14 cellular contexts compared by ENCODE assay signal in genomic region chr11:134119094-134119493, GRCh38. TPM values are rescaled to one million over a fixed set of nuclear protein-coding genes. Genes with fewer than 3 reads are reported as not detected.
DNase-seq lines count a peak whose midpoint lies in the region; ATAC-seq and TF ChIP-seq lines count a peak whose summit lies in the region.
"Had no signal": no experiment of that assay in that cellular context is flagged by ENCODE, and none has a peak within 500 bp of the region (broad histone marks: within the 10 kb centered on the region; RNA-seq: fewer than 3 reads in every experiment).

No MANE protein-coding gene starts in this region.

- no peaks in the 10 kb centered on the region for H3K9me3 Mint-ChIP-seq in GM23338
- H3K9me3 Mint-ChIP-seq in CD8-positive, alpha-beta T cell: no peaks in the 10 kb centered on the region
- H3K9me3 Mint-ChIP-seq: activated CD4-positive, alpha-beta memory T cell treated with anti-CD3 and anti-CD28 coated beads for 36 hours; activated naive CD4-positive, alpha-beta T cell treated with anti-CD3 and anti-CD28 coated beads, Interleukin-2, amount 10 ng/mL, durations not matched to agents 7 days and 5 days; IgD-negative memory B cell had no signal

- H2AFZ ChIP-seq in GM23338: no peak overlapping the region

- no peak overlapping the region for H3K27ac ChIP-seq in GM23338 (ENCODE audit: low read depth)
- peak overlapping the region; percentile 90 to 92 for H3K27ac ChIP-seq in ascending aorta
- peak overlapping the region; percentile 76 to 95 (median 84) for H3K27ac ChIP-seq in sigmoid colon
- H3K27ac ChIP-seq in CD8-positive, alpha-beta T cell (ENCODE audit: low read depth, low read length): no peak overlapping the region

- TF ChIP-seq CTCF in GM23338 (conservative IDR thresholded peaks at IDR 0.05; ENCODE audit: low read depth in 2 of 2): no peak
- TF ChIP-seq CTCF in ascending aorta (IDR thresholded peaks at IDR 0.05): no peak
- no peak for TF ChIP-seq CTCF in fibroblast of mammary gland (conservative IDR thresholded peaks at IDR 0.05; ENCODE audit: control insufficient read depth, insufficient read depth, low read depth, low read length)
- no peak for TF ChIP-seq CTCF in sigmoid colon (IDR thresholded peaks at IDR 0.05)
- no peak for TF ChIP-seq CTCF in CD8-positive, alpha-beta T cell (IDR thresholded peaks at IDR 0.05)

- H3K4me3 ChIP-seq in GM23338 (no peak overlapping the region), ascending aorta (peak overlapping the region in 1 of 2 donors; percentile 57), fibroblast of mammary gland (ENCODE audit: control insufficient read depth, low read depth, low read length) (no peak overlapping the region), sigmoid colon (no peak overlapping the region)
- H3K4me3 ChIP-seq in CD8-positive, alpha-beta T cell (ENCODE audit: low read depth, low read length): no peak overlapping the region

- no peaks in the 10 kb centered on the region; the same call in none of the 2 replicates for H4K20me1 ChIP-seq in GM23338 (replicated peaks; ENCODE audit: insufficient read depth)

- H3K36me3 Mint-ChIP-seq in GM23338 (ENCODE audit: low read depth): no peaks in the 10 kb centered on the region
- H3K36me3 Mint-ChIP-seq in CD8-positive, alpha-beta T cell: no peaks in the 10 kb centered on the region
- H3K36me3 Mint-ChIP-seq: activated naive CD4-positive, alpha-beta T cell treated with anti-CD3 and anti-CD28 coated beads, Interleukin-2, amount 10 ng/mL, durations not matched to agents 7 days and 5 days had no signal

- H3F3A ChIP-seq in GM23338 (replicated peaks; ENCODE audit: low read depth): no peaks in the 10 kb centered on the region

- no peak for TF ChIP-seq POLR2A in sigmoid colon (IDR thresholded peaks at IDR 0.05)

- H3K27me3 Mint-ChIP-seq in GM23338 (ENCODE audit: insufficient read depth, low read depth, poor library complexity): peaks cover 9% of the 10 kb centered on the region
- peaks cover 24% of the 10 kb centered on the region for H3K27me3 Mint-ChIP-seq in CD8-positive, alpha-beta T cell (ENCODE audit: low read depth)

- TF ChIP-seq EP300 in sigmoid colon (IDR thresholded peaks at IDR 0.05): no peak

- H3K27me3 ChIP-seq in GM23338 (ENCODE audit: insufficient read depth): peaks cover 2% of the 10 kb centered on the region; the same call in 1 of the 2 replicates
- no peaks in the 10 kb centered on the region for H3K27me3 ChIP-seq in ascending aorta
- no peaks in the 10 kb centered on the region for H3K27me3 ChIP-seq in sigmoid colon
- H3K27me3 ChIP-seq in CD8-positive, alpha-beta T cell (ENCODE audit: insufficient read depth, low read length): no peaks in the 10 kb centered on the region

- no peak overlapping the region; the same call in 1 of the 2 replicates for H3K4me2 ChIP-seq in GM23338

- H3K9me2 ChIP-seq in GM23338 (ENCODE audit: insufficient read depth): no peaks in the 10 kb centered on the region; the same call in 1 of the 2 replicates

- CTCF ChIA-PET in CD8-positive, alpha-beta T cell (lab: Charles Lee): no interaction called here

- ATAC-seq in GM23338: no peak
- no peak for ATAC-seq in CD8-positive, alpha-beta T cell
- ATAC-seq in GM19351 (IDR thresholded peaks at IDR 0.05; ENCODE audit: unreplicated experiment): no peak
- ATAC-seq in GM21825 (IDR thresholded peaks at IDR 0.05; ENCODE audit: unreplicated experiment): no peak
- ATAC-seq: left colon had no signal

- H3K4me3 Mint-ChIP-seq in GM23338: no peak overlapping the region
- no peak overlapping the region for H3K4me3 Mint-ChIP-seq in CD8-positive, alpha-beta T cell
- H3K4me3 Mint-ChIP-seq: activated CD4-positive, alpha-beta memory T cell treated with anti-CD3 and anti-CD28 coated beads for 36 hours; activated naive CD4-positive, alpha-beta T cell treated with anti-CD3 and anti-CD28 coated beads, Interleukin-2, amount 10 ng/mL, durations not matched to agents 7 days and 5 days; CD8-positive, alpha-beta memory T cell; IgD-negative memory B cell had no signal

- H3K79me2 ChIP-seq in GM23338 (replicated peaks; ENCODE audit: insufficient read depth): peaks cover 26% of the 10 kb centered on the region

- no peaks in the 10 kb centered on the region for H3K36me3 ChIP-seq in GM23338 (ENCODE audit: insufficient read depth)
- no peaks in the 10 kb centered on the region for H3K36me3 ChIP-seq in ascending aorta
- H3K36me3 ChIP-seq in sigmoid colon: no peaks in the 10 kb centered on the region
- no peaks in the 10 kb centered on the region for H3K36me3 ChIP-seq in CD8-positive, alpha-beta T cell (ENCODE audit: insufficient read depth, low read length)

- intact Hi-C loops in ascending aorta (cut with DNase I) (no loop called here), sigmoid colon (cut with DNase I) (no loop called here)
- intact Hi-C loops in CD8-positive, alpha-beta T cell (cut with DNase I, micrococcal nuclease): no loop called here

- peaks cover 26% of the 10 kb centered on the region for H3K4me1 ChIP-seq in GM23338 (ENCODE audit: insufficient read depth)
- H3K4me1 ChIP-seq in ascending aorta: peaks cover 13 to 45% of the 10 kb centered on the region in 2 donors
- H3K4me1 ChIP-seq in sigmoid colon: peaks cover 0 to 67% (median 45%) of the 10 kb centered on the region in 4 donors
- H3K4me1 ChIP-seq in CD8-positive, alpha-beta T cell (ENCODE audit: insufficient read depth, low read length): no peaks in the 10 kb centered on the region

- DNase-seq in GM23338 (ENCODE audit: low spot score) (no peak), ascending aorta (ENCODE audit: low spot score in 2 of 2) (no peak), fibroblast of mammary gland (ENCODE audit: low read depth) (peak; percentile 62), sigmoid colon (no peak), COR-L47 (lab: John Stamatoyannopoulos, UW) (no peak)
- DNase-seq in CD8-positive, alpha-beta T cell: no peak
- DNase-seq: activated CD4-positive, alpha-beta memory T cell treated with anti-CD3 and anti-CD28 coated beads for 36 hours; activated naive CD4-positive, alpha-beta T cell treated with anti-CD3 and anti-CD28 coated beads, Interleukin-2, amount 10 ng/mL, durations not matched to agents 7 days and 5 days; CD8-positive, alpha-beta memory T cell; left colon; NCI-H1930 had no signal

- peaks cover 34% of the 10 kb centered on the region for H3K4me1 Mint-ChIP-seq in GM23338
- peaks cover under 1% of the 10 kb centered on the region for H3K4me1 Mint-ChIP-seq in CD8-positive, alpha-beta T cell (ENCODE audit: low read depth)

- WGBS in sigmoid colon, 2 donors: 77 to 84% methylated on average over 3 of the region's 3 CpGs

- POLR2A ChIA-PET in CD8-positive, alpha-beta T cell (lab: Charles Lee): no interaction called here

- H3K27ac Mint-ChIP-seq in GM23338: peak overlapping the region; percentile 54
- H3K27ac Mint-ChIP-seq in CD8-positive, alpha-beta T cell: no peak overlapping the region
- H3K27ac Mint-ChIP-seq: activated CD4-positive, alpha-beta memory T cell treated with anti-CD3 and anti-CD28 coated beads for 36 hours; activated naive CD4-positive, alpha-beta T cell treated with anti-CD3 and anti-CD28 coated beads, Interleukin-2, amount 10 ng/mL, durations not matched to agents 7 days and 5 days; CD8-positive, alpha-beta memory T cell; IgD-negative memory B cell had no signal

- no peaks in the 10 kb centered on the region for H3K9me3 ChIP-seq in ascending aorta
- H3K9me3 ChIP-seq in sigmoid colon: no peaks in the 10 kb centered on the region
- no peaks in the 10 kb centered on the region for H3K9me3 ChIP-seq in CD8-positive, alpha-beta T cell (ENCODE audit: low read length)

RNA-seq across cellular contexts. Expression of gene JAM3, which starts 50.2 kb away (rescaled TPM):
- total RNA-seq in GM23338 (2014; rRNA removed; shearing (Covaris generic)): 41.5 and 44.8 TPM in 2 replicates
- polyA plus RNA-seq in GM23338 (2016; fragmentation: Nextera tagmentation; extraction: Ambion mirVana) (13.1 and 14.1 TPM in 2 replicates), sigmoid colon (1 to 10 TPM in 2 of 3 donors, under 1 TPM in 1; 0.69 to 7.5 (median 3.0) TPM)
- total RNA-seq in ascending aorta (59.8 TPM), sigmoid colon (100 to 1,000 TPM in 1 of 4 donors, 10 to 100 TPM in 3; 69.4 to 125 (median 82.0) TPM)
- 10 to 100 TPM; 12.1 to 15.2 TPM for total RNA-seq in CD8-positive, alpha-beta T cell

Comparison
In these comparisons a context has a peak if more than half of its experiments do, and no peak if none do; other contexts are left out.
1. H3K27ac ChIP-seq: peak in ascending aorta (2 of 2) and sigmoid colon (4 of 4); none in GM23338 (single experiment) and CD8-positive, alpha-beta T cell (single experiment).